9 cellular contexts compared by ENCODE assay signal in the genomic region with DNA sequence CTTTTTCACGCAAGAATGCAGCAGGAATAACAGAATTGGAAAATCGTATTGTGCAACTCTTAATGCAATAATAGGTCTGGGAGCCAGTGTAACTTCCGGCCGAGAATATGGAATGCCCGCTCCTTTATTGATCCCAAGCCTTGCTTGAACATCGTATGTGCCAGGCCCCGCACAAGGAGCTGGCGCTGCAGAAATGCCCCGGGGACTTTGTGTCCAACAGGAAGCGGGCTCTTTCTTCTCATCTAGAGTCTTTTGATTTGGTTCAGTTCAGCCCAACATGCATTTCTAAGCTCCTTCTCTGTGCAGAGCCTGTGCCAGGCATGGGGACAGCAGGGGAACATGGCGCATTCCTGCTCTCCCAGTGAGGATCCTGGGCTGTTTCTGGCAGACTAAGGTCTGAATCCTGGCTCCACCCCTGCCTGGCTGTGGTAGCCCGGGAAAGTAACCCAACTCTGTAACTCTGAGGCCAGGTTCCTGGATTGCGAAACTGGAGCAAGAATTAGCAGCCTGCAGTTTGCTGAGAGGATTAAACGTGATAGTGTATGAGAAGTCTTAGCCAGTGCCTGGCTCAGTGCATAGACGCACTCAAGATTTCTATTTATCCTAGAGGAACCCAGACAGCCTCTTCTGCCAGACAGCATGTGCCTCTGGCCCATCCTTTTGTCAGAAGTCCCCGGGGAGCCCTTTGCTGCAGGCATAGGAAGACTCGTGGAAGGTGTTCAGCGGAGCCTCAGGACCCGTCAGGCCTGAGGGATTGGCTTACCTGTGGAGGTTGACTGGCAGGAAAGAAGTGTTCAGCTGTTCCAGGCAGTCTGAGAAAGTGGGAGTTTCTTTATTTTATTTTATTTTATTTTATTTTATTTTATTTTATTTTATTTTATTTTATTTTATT. TPM values are rescaled to one million over a fixed set of nuclear protein-coding genes. Genes with fewer than 3 reads are reported as not detected.
DNase-seq lines count a peak whose midpoint lies in the region; ATAC-seq, FAIRE-seq and TF ChIP-seq lines count a peak whose summit lies in the region.
"Had no signal": no experiment of that assay in that cellular context is flagged by ENCODE, and none has a peak within 500 bp of the region (broad histone marks: within the 10 kb centered on the region; RNA-seq: fewer than 3 reads in every experiment).

No MANE protein-coding gene starts in this region.

- no peaks in the 10 kb centered on the region for H3K36me3 ChIP-seq in fibroblast of lung (ENCODE audit: control insufficient read depth, insufficient read depth, low read length)
- H3K36me3 ChIP-seq in pancreas: no peaks in the 10 kb centered on the region

- H3K9me3 ChIP-seq in fibroblast of lung (ENCODE audit: control insufficient read depth, insufficient read depth, low read depth, low read length) (no peaks in the 10 kb centered on the region), pancreas (no peaks in the 10 kb centered on the region)

- H3K79me2 ChIP-seq in fibroblast of lung (ENCODE audit: control insufficient read depth, insufficient read depth, low read length): no peaks in the 10 kb centered on the region

- H3K9ac ChIP-seq in fibroblast of lung (ENCODE audit: insufficient read depth, low read length): no peak overlapping the region

- WGBS in pancreas, 2 donors: 46 to 47% methylated on average over 19 of the region's 19 CpGs

- DNase-seq in ELR (ENCODE audit: low read depth) (peak; percentile 29), NCI-H524 treated with DMSO at 0.1 percent for 48 hours (lab: John Stamatoyannopoulos, UW) (peak; percentile 32), fibroblast of lung (ENCODE audit: low read depth in 2 of 2) (peak; percentile 64 to 70), pancreas (peak in 4 of 6 donors; percentile 61 to 74 (median 64))
- no peak for DNase-seq in effector CD4-positive, alpha-beta T cell

- no peak for TF ChIP-seq CTCF in fibroblast of lung (conservative IDR thresholded peaks at IDR 0.05 in 1 of 2, IDR thresholded peaks at IDR 0.05 in 1 of 2; ENCODE audit: low read depth in 1 of 2, low read length in 2 of 2)
- no peak for TF ChIP-seq CTCF in pancreas (IDR thresholded peaks at IDR 0.05)

- intact Hi-C loops in pancreas (cut with DNase I): no loop called here

- no peak for FAIRE-seq in pancreas (lab: Jason Lieb, UNC)
- FAIRE-seq: endometrium had no signal

- no peak overlapping the region for H3K27ac ChIP-seq in fibroblast of lung (ENCODE audit: insufficient read depth, low read length)
- peak overlapping the region; percentile 6 to 60 (median 40) for H3K27ac ChIP-seq in pancreas

- peak overlapping the region; percentile 59 for H3K4me2 ChIP-seq in fibroblast of lung (ENCODE audit: extremely low read depth, insufficient read depth, low read length)

- H3K4me1 ChIP-seq in fibroblast of lung (ENCODE audit: control insufficient read depth, extremely low read depth, insufficient read depth, low read length): no peaks in the 10 kb centered on the region
- H3K4me1 ChIP-seq in pancreas: peaks cover 0 to 8% (median 7%) of the 10 kb centered on the region in 3 donors

- ATAC-seq in pancreas: peak; percentile 88 to 94 (median 90)
- no peak for ATAC-seq in GM21723 (IDR thresholded peaks at IDR 0.05; ENCODE audit: unreplicated experiment)
- ATAC-seq in GM18520 (IDR thresholded peaks at IDR 0.05; ENCODE audit: unreplicated experiment): no peak
- no peak for ATAC-seq in HG02840 (IDR thresholded peaks at IDR 0.05; ENCODE audit: low FRiP score, unreplicated experiment)

- H3K27me3 ChIP-seq in fibroblast of lung (ENCODE audit: control insufficient read depth, insufficient read depth, low read length) (peaks cover 3% of the 10 kb centered on the region), pancreas (no peaks in the 10 kb centered on the region)

- peak overlapping the region; percentile 59 for H2AFZ ChIP-seq in fibroblast of lung (ENCODE audit: low read length)

- H4K20me1 ChIP-seq in fibroblast of lung (ENCODE audit: control insufficient read depth, extremely low read depth, insufficient read depth, low read length): no peaks in the 10 kb centered on the region

- H3K4me3 ChIP-seq in fibroblast of lung (replicated peaks in 1 of 4; ENCODE audit: control extremely low read depth in 1 of 4, insufficient read depth in 1 of 4, low read depth in 3 of 4, low read length in 4 of 4) (no peak overlapping the region), pancreas (no peak overlapping the region)

RNA-seq across cellular contexts. Expression of a gene that starts 1.0 kb away (rescaled TPM):
- not detected in 2 replicates for total RNA-seq in fibroblast of lung
- not detected in 2 replicates for polyA plus RNA-seq in fibroblast of lung
- not detected in 2 replicates for polyA plus RNA-seq in fibroblast of lung (2012)
- polyA minus RNA-seq in fibroblast of lung (ENCODE audit: low replicate concordance): not detected in 2 replicates
- under 1 TPM in 1 of 6 donors, not detected in 5; 0.08 TPM for total RNA-seq in pancreas
- not detected for polyA plus RNA-seq in pancreas

RNA-seq across cellular contexts. Expression of a gene that starts 46.0 kb away (rescaled TPM):
- total RNA-seq in fibroblast of lung (6.6 and 6.7 TPM in 2 replicates), pancreas (1 to 10 TPM; 3.9 to 9.1 (median 4.9) TPM)
- polyA plus RNA-seq in fibroblast of lung (4.1 and 5.0 TPM in 2 replicates), pancreas (1 to 10 TPM; 3.2 to 3.7 TPM)
- polyA plus RNA-seq in fibroblast of lung (2012): 5.2 and 5.4 TPM in 2 replicates
- polyA minus RNA-seq in fibroblast of lung (ENCODE audit: low replicate concordance): 4.6 and 12.0 TPM in 2 replicates

RNA-seq across cellular contexts. Expression of a gene that starts 46.2 kb away (rescaled TPM):
- 39.3 and 43.6 TPM in 2 replicates for total RNA-seq in fibroblast of lung
- polyA plus RNA-seq in fibroblast of lung: 21.7 and 35.2 TPM in 2 replicates
- polyA plus RNA-seq in fibroblast of lung (2012): 92.6 and 135 TPM in 2 replicates
- 61.7 and 76.3 TPM in 2 replicates for polyA minus RNA-seq in fibroblast of lung (ENCODE audit: low replicate concordance)
- total RNA-seq in pancreas: 10 to 100 TPM; 31.4 to 49.2 (median 41.3) TPM
- polyA plus RNA-seq in pancreas: 10 to 100 TPM; 17.5 to 28.9 TPM

Comparison
In these comparisons a context has a peak if more than half of its experiments do, and no peak if none do; other contexts are left out.
1. ATAC-seq: peak in pancreas (4 of 4); none in GM21723 (single experiment), GM18520 (single experiment) and HG02840 (single experiment).